12 cellular contexts compared by ENCODE assay signal in genomic region chr5:100517301-100517974, GRCh38. TPM values are rescaled to one million over a fixed set of nuclear protein-coding genes. Genes with fewer than 3 reads are reported as not detected.
A peak's percentile ranks its signal among the peaks of the same experiment; 100 is the strongest.
DNase-seq lines count a peak whose midpoint lies in the region; TF ChIP-seq lines count a peak whose summit lies in the region.
"Had no signal": no experiment of that assay in that cellular context is flagged by ENCODE, and none has a peak within 500 bp of the region (broad histone marks: within the 10 kb centered on the region; RNA-seq: fewer than 3 reads in every experiment).

No MANE protein-coding gene starts in this region.

- no peaks in the 10 kb centered on the region for H3K4me1 ChIP-seq in left ventricle myocardium inferior
- H3K4me1 ChIP-seq in transverse colon: no peaks in the 10 kb centered on the region
- no peaks in the 10 kb centered on the region for H3K4me1 ChIP-seq in tibial nerve
- no peaks in the 10 kb centered on the region for H3K4me1 ChIP-seq in GM23248 (ENCODE audit: insufficient read depth)
- H3K4me1 ChIP-seq: body of pancreas had no signal

- peaks cover 6% of the 10 kb centered on the region for H3K36me3 ChIP-seq in left ventricle myocardium inferior
- no peaks in the 10 kb centered on the region for H3K36me3 ChIP-seq in transverse colon
- H3K36me3 ChIP-seq in tibial nerve: peaks cover 0 to 6% (median 0%) of the 10 kb centered on the region in 3 donors
- H3K36me3 ChIP-seq in GM23248 (ENCODE audit: low read depth): no peaks in the 10 kb centered on the region
- H3K36me3 ChIP-seq: neutrophil had no signal

- H3K4me3 ChIP-seq in left ventricle myocardium inferior (no peak overlapping the region), transverse colon (no peak overlapping the region), tibial nerve (no peak overlapping the region), GM23248 (no peak overlapping the region)
- H3K4me3 ChIP-seq: body of pancreas had no signal

- H3K9ac ChIP-seq in GM23248: no peak overlapping the region

- H3K27ac Mint-ChIP-seq in activated T-cell treated with anti-CD3 and anti-CD28 coated beads, Interleukin-2, amount 50 U/mL, for 24 hours: no peak overlapping the region
- H3K27ac Mint-ChIP-seq: T-helper 17 cell had no signal

- in situ Hi-C loops in transverse colon (cut with MboI; ENCODE audit: low pct_ligation_motif_present in 1 of 4, low pct_unique_long_range_greater_than_20kb in 1 of 4, low sequenced_read_pairs in 3 of 4) (no loop called here), GM23248 (cut with MboI) (no loop called here)

- TF ChIP-seq POLR2A in transverse colon (IDR thresholded peaks at IDR 0.05): no peak
- TF ChIP-seq POLR2A in tibial nerve (IDR thresholded peaks at IDR 0.05): no peak

- TF ChIP-seq EP300 in transverse colon (IDR thresholded peaks at IDR 0.05; ENCODE audit: low read depth) (no peak), tibial nerve (IDR thresholded peaks at IDR 0.05) (no peak)

- peaks cover 3% of the 10 kb centered on the region for H3K4me1 Mint-ChIP-seq in activated T-cell treated with anti-CD3 and anti-CD28 coated beads, Interleukin-2, amount 50 U/mL, for 24 hours (ENCODE audit: low read depth)
- H3K4me1 Mint-ChIP-seq: T-helper 17 cell had no signal

- 39% methylated on average over 5 of the region's 5 CpGs; no CpG with 5 or more reads in 1 of the 2 donors for WGBS in transverse colon (ENCODE audit: low coverage in 1 of 2), 2 donors
- 87 to 96% methylated on average over 5 of the region's 5 CpGs for WGBS in tibial nerve, 2 donors
- 25 to 32% methylated on average over 5 of the region's 5 CpGs for WGBS in GM23248 (ENCODE audit: low coverage in 1 of 2, low lambda C conversion rate in 2 of 2, missing lambda C conversion rate in 2 of 2), 2 experiments

- no peak overlapping the region for H2AFZ ChIP-seq in GM23248

- no peak overlapping the region for H3K4me2 ChIP-seq in GM23248 (ENCODE audit: unreplicated experiment)

- DNase-seq in cardiac septum (ENCODE audit: low spot score) (peak; percentile 73), left ventricle myocardium inferior (no peak), NCI-H2107 (lab: John Stamatoyannopoulos, UW) (peak; percentile 87), UCSD-AML1 (lab: John Stamatoyannopoulos, UW; ENCODE audit: unreplicated experiment) (peak; percentile 4), transverse colon (peak; percentile 63), tibial nerve (ENCODE audit: low spot score in 2 of 2) (no peak), GM23248 (no peak)
- DNase-seq in activated T-cell treated with anti-CD3 and anti-CD28 coated beads, Interleukin-2, amount 50 U/mL, for 24 hours: no peak
- DNase-seq: NCI-H446 treated with DMSO at 0.1 percent for 48 hours, T-helper 17 cell had no signal

- H3K27ac ChIP-seq in left ventricle myocardium inferior (replicated peaks) (no peak overlapping the region), transverse colon (no peak overlapping the region), tibial nerve (no peak overlapping the region), GM23248 (no peak overlapping the region)
- H3K27ac ChIP-seq: body of pancreas, neutrophil had no signal

- H3K9me2 ChIP-seq in GM23248 (ENCODE audit: insufficient read depth): no peaks in the 10 kb centered on the region

- no peaks in the 10 kb centered on the region for H3F3A ChIP-seq in GM23248 (ENCODE audit: insufficient read depth)

- peaks cover 20% of the 10 kb centered on the region for H3K9me3 Mint-ChIP-seq in activated T-cell treated with anti-CD3 and anti-CD28 coated beads, Interleukin-2, amount 50 U/mL, for 24 hours

- no peak for TF ChIP-seq CTCF in left ventricle myocardium inferior (IDR thresholded peaks at IDR 0.05; ENCODE audit: borderline replicate concordance)
- TF ChIP-seq CTCF in transverse colon (IDR thresholded peaks at IDR 0.05): no peak
- no peak for TF ChIP-seq CTCF in tibial nerve (IDR thresholded peaks at IDR 0.05)

- intact Hi-C loops in cardiac septum (cut with DNase I): no loop called here
- intact Hi-C loops in left ventricle myocardium inferior (cut with micrococcal nuclease): no loop called here
- intact Hi-C loops in transverse colon (cut with DNase I; ENCODE audit: low total_unique reads): no loop called here

- H3K27me3 ChIP-seq in left ventricle myocardium inferior (ENCODE audit: low read depth) (no peaks in the 10 kb centered on the region), transverse colon (no peaks in the 10 kb centered on the region), tibial nerve (no peaks in the 10 kb centered on the region), GM23248 (replicated peaks; ENCODE audit: insufficient read depth) (no peaks in the 10 kb centered on the region)
- H3K27me3 ChIP-seq: body of pancreas, neutrophil had no signal

- H3K79me2 ChIP-seq in GM23248 (ENCODE audit: insufficient read depth): no peaks in the 10 kb centered on the region

- no peaks in the 10 kb centered on the region for H3K36me3 Mint-ChIP-seq in activated T-cell treated with anti-CD3 and anti-CD28 coated beads, Interleukin-2, amount 50 U/mL, for 24 hours (ENCODE audit: low read depth)

- H3K9me3 ChIP-seq in left ventricle myocardium inferior (replicated peaks) (peaks cover 34% of the 10 kb centered on the region), transverse colon (no peaks in the 10 kb centered on the region), tibial nerve (peaks cover 0 to 40% (median 9%) of the 10 kb centered on the region in 4 donors), GM23248 (ENCODE audit: low read depth) (no peaks in the 10 kb centered on the region)
- H3K9me3 ChIP-seq: neutrophil had no signal

- H4K20me1 ChIP-seq in GM23248 (ENCODE audit: insufficient read depth): no peaks in the 10 kb centered on the region

- peaks cover 15% of the 10 kb centered on the region for H3K27me3 Mint-ChIP-seq in activated T-cell treated with anti-CD3 and anti-CD28 coated beads, Interleukin-2, amount 50 U/mL, for 24 hours

- H3K4me3 Mint-ChIP-seq in activated T-cell treated with anti-CD3 and anti-CD28 coated beads, Interleukin-2, amount 50 U/mL, for 24 hours: no peak overlapping the region
- H3K4me3 Mint-ChIP-seq: T-helper 17 cell had no signal

RNA-seq across cellular contexts. Expression of gene FAM174A, which starts 17.7 kb away (rescaled TPM):
- total RNA-seq in cardiac septum (18.6 TPM), left ventricle myocardium inferior (20.6 TPM), transverse colon (10 to 100 TPM in 3 of 4 donors, 1 to 10 TPM in 1; 9.0 to 94.6 (median 28.0) TPM), tibial nerve (10 to 100 TPM; 39.5 to 66.9 (median 45.5) TPM)
- total RNA-seq in GM23248 (2014; rRNA removed; shearing (Covaris generic)): 27.9 and 29.2 TPM in 2 replicates
- 26.1 and 26.7 TPM in 2 replicates for polyA plus RNA-seq in GM23248 (2016; fragmentation: Nextera tagmentation; extraction: Ambion mirVana)

Comparison
In these comparisons a context has a peak if more than half of its experiments do, and no peak if none do; other contexts are left out.
1. DNase-seq: peak in cardiac septum (single experiment), NCI-H2107 (single experiment), UCSD-AML1 (single experiment) and transverse colon (single experiment); none in left ventricle myocardium inferior (single experiment), tibial nerve (0 of 2), GM23248 (single experiment) and activated T-cell treated with anti-CD3 and anti-CD28 coated beads, Interleukin-2, amount 50 U/mL, for 24 hours (single experiment).